Comparison of ENCODE assay signal across 2 cellular contexts in the genomic region with DNA sequence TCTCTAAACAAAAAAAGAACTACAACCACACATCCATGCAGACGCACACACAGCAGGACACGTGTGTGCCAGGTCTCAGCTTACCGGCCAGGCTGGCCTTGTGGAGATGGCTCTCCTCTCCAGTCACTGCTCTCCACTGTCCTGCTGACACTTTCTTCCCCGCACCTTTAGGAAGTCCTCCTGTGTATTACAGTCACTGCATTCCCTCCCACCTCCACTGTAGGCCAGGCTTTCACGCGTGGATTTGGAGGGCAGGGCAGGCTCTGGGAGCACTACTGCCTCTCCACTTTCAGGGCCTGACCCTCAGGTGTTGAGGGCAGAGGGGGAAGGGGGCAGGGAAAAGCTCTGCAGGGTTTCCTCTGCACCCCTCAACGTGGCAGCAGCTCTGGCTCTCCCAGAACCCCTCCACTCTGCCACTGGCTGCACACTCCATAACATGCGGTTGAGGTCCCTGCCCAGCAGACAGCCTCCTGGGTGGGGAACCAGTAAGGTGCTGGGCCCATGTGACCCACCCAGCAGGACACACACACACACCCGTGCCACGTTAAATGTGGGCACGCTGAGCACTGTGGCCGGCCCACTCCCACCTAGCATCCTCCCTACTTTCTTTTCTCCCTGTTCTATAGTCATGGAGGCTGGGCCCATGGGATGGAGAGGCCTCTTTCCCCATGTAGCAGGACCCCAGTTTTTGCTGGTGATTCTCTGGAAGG.
TF ChIP-seq lines count a peak whose summit lies in the region.

No MANE protein-coding gene starts in this region.

TF ChIP-seq in SK-N-SH, 30 proteins besides CTCF, POLR2A, EP300 and RAD21:
- TF ChIP-seq MEF2A (IDR thresholded peaks at IDR 0.05; ENCODE audit: borderline replicate concordance, low read depth): no peak
- no peak for TF ChIP-seq EZH2phosphoT487 (IDR thresholded peaks at IDR 0.05; ENCODE audit: borderline replicate concordance, low read depth)
- TF ChIP-seq, protein P1, sequence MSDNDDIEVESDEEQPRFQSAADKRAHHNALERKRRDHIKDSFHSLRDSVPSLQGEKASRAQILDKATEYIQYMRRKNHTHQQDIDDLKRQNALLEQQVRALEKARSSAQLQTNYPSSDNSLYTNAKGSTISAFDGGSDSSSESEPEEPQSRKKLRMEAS (IDR thresholded peaks at IDR 0.05; ENCODE audit: low read depth): no peak
- no peak for TF ChIP-seq JUND (IDR thresholded peaks at IDR 0.05)
- TF ChIP-seq, protein P2, sequence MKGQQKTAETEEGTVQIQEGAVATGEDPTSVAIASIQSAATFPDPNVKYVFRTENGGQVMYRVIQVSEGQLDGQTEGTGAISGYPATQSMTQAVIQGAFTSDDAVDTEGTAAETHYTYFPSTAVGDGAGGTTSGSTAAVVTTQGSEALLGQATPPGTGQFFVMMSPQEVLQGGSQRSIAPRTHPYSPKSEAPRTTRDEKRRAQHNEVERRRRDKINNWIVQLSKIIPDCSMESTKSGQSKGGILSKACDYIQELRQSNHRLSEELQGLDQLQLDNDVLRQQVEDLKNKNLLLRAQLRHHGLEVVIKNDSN (IDR thresholded peaks at IDR 0.05; ENCODE audit: borderline replicate concordance, low read depth): no peak

TF ChIP-seq in SK-N-SH treated with all-trans-retinoic acid at 6 μM for 48 hours, 23 proteins besides CTCF, POLR2A, EP300 and RAD21:
- TF ChIP-seq TCF4 (CRISPR knock-in tag; IDR thresholded peaks at IDR 0.05; ENCODE audit: borderline replicate concordance) (no peak), ZC3H10 (CRISPR knock-in tag; IDR thresholded peaks at IDR 0.05) (no peak), SNAI2 (CRISPR knock-in tag; IDR thresholded peaks at IDR 0.05) (no peak), ISL1 (CRISPR knock-in tag; IDR thresholded peaks at IDR 0.05) (no peak), ZFP30 (CRISPR knock-in tag; IDR thresholded peaks at IDR 0.05) (no peak), ZFP3 (CRISPR knock-in tag; IDR thresholded peaks at IDR 0.05) (no peak), ESRRG (CRISPR knock-in tag; IDR thresholded peaks at IDR 0.05) (no peak), CSDC2 (CRISPR knock-in tag; IDR thresholded peaks at IDR 0.05) (no peak), ZNF565 (CRISPR knock-in tag; conservative IDR thresholded peaks at IDR 0.05; ENCODE audit: low read depth) (no peak), PPARA (CRISPR knock-in tag; IDR thresholded peaks at IDR 0.05; ENCODE audit: borderline replicate concordance) (no peak), GLIS3 (CRISPR knock-in tag; IDR thresholded peaks at IDR 0.05) (no peak), RARB (CRISPR knock-in tag; IDR thresholded peaks at IDR 0.05) (no peak), TOX (CRISPR knock-in tag; IDR thresholded peaks at IDR 0.05; ENCODE audit: borderline replicate concordance) (no peak), ZNF70 (CRISPR knock-in tag; IDR thresholded peaks at IDR 0.05) (no peak)
- TF ChIP-seq, protein P3, sequence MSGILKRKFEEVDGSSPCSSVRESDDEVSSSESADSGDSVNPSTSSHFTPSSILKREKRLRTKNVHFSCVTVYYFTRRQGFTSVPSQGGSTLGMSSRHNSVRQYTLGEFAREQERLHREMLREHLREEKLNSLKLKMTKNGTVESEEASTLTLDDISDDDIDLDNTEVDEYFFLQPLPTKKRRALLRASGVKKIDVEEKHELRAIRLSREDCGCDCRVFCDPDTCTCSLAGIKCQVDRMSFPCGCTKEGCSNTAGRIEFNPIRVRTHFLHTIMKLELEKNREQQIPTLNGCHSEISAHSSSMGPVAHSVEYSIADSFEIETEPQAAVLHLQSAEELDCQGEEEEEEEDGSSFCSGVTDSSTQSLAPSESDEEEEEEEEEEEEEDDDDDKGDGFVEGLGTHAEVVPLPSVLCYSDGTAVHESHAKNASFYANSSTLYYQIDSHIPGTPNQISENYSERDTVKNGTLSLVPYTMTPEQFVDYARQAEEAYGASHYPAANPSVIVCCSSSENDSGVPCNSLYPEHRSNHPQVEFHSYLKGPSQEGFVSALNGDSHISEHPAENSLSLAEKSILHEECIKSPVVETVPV (CRISPR knock-in tag; IDR thresholded peaks at IDR 0.05): no peak
- TF ChIP-seq, protein P4, sequence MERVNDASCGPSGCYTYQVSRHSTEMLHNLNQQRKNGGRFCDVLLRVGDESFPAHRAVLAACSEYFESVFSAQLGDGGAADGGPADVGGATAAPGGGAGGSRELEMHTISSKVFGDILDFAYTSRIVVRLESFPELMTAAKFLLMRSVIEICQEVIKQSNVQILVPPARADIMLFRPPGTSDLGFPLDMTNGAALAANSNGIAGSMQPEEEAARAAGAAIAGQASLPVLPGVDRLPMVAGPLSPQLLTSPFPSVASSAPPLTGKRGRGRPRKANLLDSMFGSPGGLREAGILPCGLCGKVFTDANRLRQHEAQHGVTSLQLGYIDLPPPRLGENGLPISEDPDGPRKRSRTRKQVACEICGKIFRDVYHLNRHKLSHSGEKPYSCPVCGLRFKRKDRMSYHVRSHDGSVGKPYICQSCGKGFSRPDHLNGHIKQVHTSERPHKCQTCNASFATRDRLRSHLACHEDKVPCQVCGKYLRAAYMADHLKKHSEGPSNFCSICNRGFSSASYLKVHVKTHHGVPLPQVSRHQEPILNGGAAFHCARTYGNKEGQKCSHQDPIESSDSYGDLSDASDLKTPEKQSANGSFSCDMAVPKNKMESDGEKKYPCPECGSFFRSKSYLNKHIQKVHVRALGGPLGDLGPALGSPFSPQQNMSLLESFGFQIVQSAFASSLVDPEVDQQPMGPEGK (CRISPR knock-in tag; IDR thresholded peaks at IDR 0.05; ENCODE audit: borderline replicate concordance): no peak
TF ChIP-seq in SK-N-SH treated with all-trans-retinoic acid at 6 μM for 48 hours: peak in this region for 0.
